ENCODE assay signal across 16 cellular contexts in the genomic region with DNA sequence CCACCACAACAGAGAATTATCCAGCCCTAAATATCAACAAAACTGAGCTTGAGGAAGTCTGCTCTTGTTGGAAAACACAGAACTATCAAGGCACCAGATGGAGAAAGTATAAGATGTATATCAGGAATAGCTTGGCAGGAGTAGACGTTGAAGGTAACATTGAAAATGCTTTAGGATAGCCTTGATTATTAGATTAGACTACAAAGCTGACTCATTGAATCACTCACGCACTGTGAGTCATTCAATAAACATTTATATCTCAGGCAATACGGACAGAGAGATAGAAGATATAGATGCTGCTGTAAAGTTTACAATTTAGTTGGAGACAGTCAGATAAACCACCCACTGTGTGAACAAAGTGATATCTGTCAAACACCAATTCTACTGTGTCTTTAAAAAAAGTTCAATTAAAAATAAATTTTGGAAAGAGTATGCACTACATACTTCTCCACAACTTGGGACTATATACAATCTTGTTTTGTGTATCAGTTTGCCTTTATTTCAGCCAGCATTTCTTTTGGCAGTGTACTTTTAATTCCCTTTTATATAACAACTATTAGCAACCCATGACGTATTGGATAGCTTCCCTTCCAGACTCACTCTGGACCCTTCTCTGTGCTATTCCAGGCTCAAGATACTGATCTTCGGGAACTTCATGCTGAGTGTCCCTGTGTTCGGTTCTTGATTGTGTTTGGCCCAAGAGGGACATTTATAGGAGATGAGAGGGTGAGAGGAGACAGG.
A peak's percentile ranks its signal among the peaks of the same experiment; 100 is the strongest.
DNase-seq lines count a peak whose midpoint lies in the region; ATAC-seq, FAIRE-seq and TF ChIP-seq lines count a peak whose summit lies in the region.
"Had no signal": no experiment of that assay in that cellular context is flagged by ENCODE, and none has a peak within 500 bp of the region (broad histone marks: within the 10 kb centered on the region; RNA-seq: fewer than 3 reads in every experiment).

No MANE protein-coding gene starts in this region.

- no peaks in the 10 kb centered on the region for H3K36me3 Mint-ChIP-seq in activated CD4-positive, alpha-beta T cell treated with anti-CD3 and anti-CD28 coated beads, Interleukin-2, amount 10 ng/mL, durations not matched to agents 24 days and 14 days (ENCODE audit: low read depth)
- H3K36me3 Mint-ChIP-seq: brain had no signal

- no peak overlapping the region for H3K27ac ChIP-seq in right cardiac atrium (ENCODE audit: low read length)
- H3K27ac ChIP-seq: esophagus squamous epithelium had no signal

- ATAC-seq in Right ventricle myocardium superior (ENCODE audit: poor library complexity) (peak; percentile 22), right cardiac atrium (no peak), GM18868 (IDR thresholded peaks at IDR 0.05; ENCODE audit: unreplicated experiment) (no peak), HG03108 (IDR thresholded peaks at IDR 0.05; ENCODE audit: unreplicated experiment) (no peak)
- ATAC-seq: activated CD4-positive, CD25-positive, alpha-beta regulatory T cell treated with anti-CD3 and anti-CD28 coated beads, Interleukin-2, amount 50 U/mL, for 24 hours; K562 had no signal

- no peaks in the 10 kb centered on the region for H3K9me3 ChIP-seq in right cardiac atrium (ENCODE audit: control insufficient read depth, low read length)
- H3K9me3 ChIP-seq: esophagus squamous epithelium had no signal

- no peaks in the 10 kb centered on the region for H3K4me1 ChIP-seq in right cardiac atrium (ENCODE audit: control insufficient read depth, insufficient read depth, low read length)
- H3K4me1 ChIP-seq: esophagus squamous epithelium had no signal

- 49% methylated on average over 6 of the region's 6 CpGs for whole genome bisulfite sequencing in right cardiac atrium

- no peak overlapping the region for H3K4me3 Mint-ChIP-seq in activated CD4-positive, alpha-beta T cell treated with anti-CD3 and anti-CD28 coated beads, Interleukin-2, amount 10 ng/mL, durations not matched to agents 24 days and 14 days
- H3K4me3 Mint-ChIP-seq: brain had no signal

- no peaks in the 10 kb centered on the region for H3K4me1 Mint-ChIP-seq in activated CD4-positive, alpha-beta T cell treated with anti-CD3 and anti-CD28 coated beads, Interleukin-2, amount 10 ng/mL, durations not matched to agents 24 days and 14 days
- H3K4me1 Mint-ChIP-seq: brain had no signal

- DNase-seq in Right ventricle myocardium superior (no peak), right cardiac atrium (no peak), SK-N-DZ (ENCODE audit: low spot score) (peak; percentile 10), fibroblast of pulmonary artery (ENCODE audit: low read depth) (peak; percentile 38), urothelium cell line (ENCODE audit: low spot score) (peak; percentile 51)
- DNase-seq in activated CD4-positive, alpha-beta T cell treated with anti-CD3 and anti-CD28 coated beads, Interleukin-2, amount 10 ng/mL, durations not matched to agents 24 days and 14 days = no peak
- DNase-seq: 8988T; activated T-cell treated with anti-CD3 and anti-CD28 coated beads, Interleukin-2, amount 50 U/mL, for 48 hours; esophagus squamous epithelium; GDM1; stimulated activated CD4-positive, alpha-beta T cell treated with anti-CD3 and anti-CD28 coated beads, Interleukin-4, amount 100 ng/mL, for 24 hours had no signal

- no peaks in the 10 kb centered on the region for H3K9me3 Mint-ChIP-seq in activated CD4-positive, alpha-beta T cell treated with anti-CD3 and anti-CD28 coated beads, Interleukin-2, amount 10 ng/mL, durations not matched to agents 24 days and 14 days

- peak; percentile 17 for FAIRE-seq in urothelium cell line (lab: Jason Lieb, UNC)
- FAIRE-seq: K562 had no signal

- intact Hi-C loops in Right ventricle myocardium superior (cut with DNase I) = no loop called here
- intact Hi-C loops in right cardiac atrium (cut with DNase I) = no loop called here
- intact Hi-C loops in activated CD4-positive, alpha-beta T cell treated with anti-CD3 and anti-CD28 coated beads, Interleukin-2, amount 10 ng/mL, durations not matched to agents 24 days and 14 days (cut with micrococcal nuclease) = no loop called here

- H3K27me3 ChIP-seq in right cardiac atrium (ENCODE audit: control insufficient read depth, insufficient read depth) = no peaks in the 10 kb centered on the region
- H3K27me3 ChIP-seq: esophagus squamous epithelium had no signal

- no peaks in the 10 kb centered on the region for H3K27me3 Mint-ChIP-seq in activated CD4-positive, alpha-beta T cell treated with anti-CD3 and anti-CD28 coated beads, Interleukin-2, amount 10 ng/mL, durations not matched to agents 24 days and 14 days

- H3K4me3 ChIP-seq in right cardiac atrium (ENCODE audit: low read length) (no peak overlapping the region), fibroblast of pulmonary artery (replicated peaks; ENCODE audit: low read depth, low read length) (no peak overlapping the region)
- H3K4me3 ChIP-seq: esophagus squamous epithelium, K562 had no signal

- no peak for TF ChIP-seq CTCF in fibroblast of pulmonary artery (IDR thresholded peaks at IDR 0.05; ENCODE audit: low read length, missing control alignments)

- H3K27ac Mint-ChIP-seq in activated CD4-positive, alpha-beta T cell treated with anti-CD3 and anti-CD28 coated beads, Interleukin-2, amount 10 ng/mL, durations not matched to agents 24 days and 14 days = no peak overlapping the region
- H3K27ac Mint-ChIP-seq: brain had no signal

Comparison
In these comparisons a context has a peak if more than half of its experiments do, and no peak if none do; other contexts are left out.
1. DNase-seq: peak in SK-N-DZ (single experiment), fibroblast of pulmonary artery (single experiment) and urothelium cell line (single experiment); none in Right ventricle myocardium superior (single experiment), right cardiac atrium (0 of 3) and activated CD4-positive, alpha-beta T cell treated with anti-CD3 and anti-CD28 coated beads, Interleukin-2, amount 10 ng/mL, durations not matched to agents 24 days and 14 days (single experiment).